36 cellular contexts compared by ENCODE assay signal in genomic region chr3:115547207-115547606, GRCh38.
"Had no signal": no experiment of that assay in that cellular context is flagged by ENCODE, and none has a peak within 500 bp of the region (broad histone marks: within the 10 kb centered on the region; RNA-seq: fewer than 3 reads in every experiment).

No MANE protein-coding gene starts in this region.

- H3K9me3 ChIP-seq: MG63 had no signal

- H3K4me3 ChIP-seq: MG63 had no signal

- H3K4me2 ChIP-seq: KMS-11 had no signal

- H3K36me3 ChIP-seq: MG63 had no signal

- H3K9ac ChIP-seq: KMS-11 had no signal

- H3K27me3 ChIP-seq: MG63 had no signal

- H3K27ac ChIP-seq: KMS-11 had no signal

- DNase-seq: Karpas-422, Kasumi-1, KG1, MG63, MM.1S, MV-4-11, NCI-H1048, NCI-H1092, NCI-H1092 treated with DMSO at 0.1 percent for 48 hours, NCI-H1105, NCI-H1105 treated with DMSO at 0.1 percent for 48 hours, NCI-H1417, NCI-H1417 treated with DMSO at 0.1 percent for 48 hours, NCI-H1436, NCI-H1436 treated with DMSO at 0.1 percent for 48 hours, NCI-H146, NCI-H1694, NCI-H1694 treated with DMSO at 0.1 percent for 48 hours, NCI-H187, NCI-H187 treated with DMSO at 0.1 percent for 48 hours, NCI-H1930, NCI-H2029, NCI-H2029 treated with DMSO at 0.1 percent for 48 hours, NCI-H2081, NCI-H2081 treated with DMSO at 0.1 percent for 48 hours, NCI-H2107, NCI-H2171, NCI-H2171 treated with DMSO at 0.1 percent for 48 hours, NCI-H226, NCI-H345, NCI-H446, NCI-H446 treated with DMSO at 0.1 percent for 48 hours, NCI-H510A treated with DMSO at 0.1 percent for 48 hours, NCI-H524, NCI-H524 treated with DMSO at 0.1 percent for 48 hours had no signal
